In the genomic region with DNA sequence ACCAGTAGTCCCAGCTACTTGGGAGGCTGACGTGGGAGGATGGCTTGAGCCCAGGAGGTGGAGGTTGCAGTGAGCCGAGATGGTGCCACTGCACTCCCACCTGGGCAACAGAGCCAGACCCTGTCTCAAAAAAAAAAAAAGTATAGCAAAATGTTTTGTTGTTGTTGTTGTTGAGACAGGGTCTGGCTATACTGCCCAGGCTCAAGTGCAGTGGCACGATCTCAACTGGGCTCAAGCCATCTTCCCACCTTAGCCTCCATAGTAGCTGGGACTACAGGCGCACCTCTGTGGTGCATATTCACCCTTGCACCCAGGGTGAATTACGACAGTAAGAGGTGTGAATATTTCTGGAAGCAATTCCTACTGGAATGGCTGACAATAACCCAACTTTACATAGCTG, we compare ENCODE assay signal across 29 cellular contexts.
"Had no signal": no experiment of that assay in that cellular context is flagged by ENCODE, and none has a peak within 500 bp of the region (broad histone marks: within the 10 kb centered on the region; RNA-seq: fewer than 3 reads in every experiment).

No MANE protein-coding gene starts in this region.

- H3K36me3 Mint-ChIP-seq: stimulated activated effector memory CD8-positive, alpha-beta T cell treated with anti-CD3 and anti-CD28 coated beads, Interleukin-12 subunit alpha, Interleukin-12 subunit beta, amount 100 ng/mL, for 72 hours; stimulated activated memory B cell treated with anti-CD40 and anti-IgM and Interleukin-4, amounts not matched to agents 10 μg/mL and 1 μg/mL and 100 μg/mL, for 72 hours; type B pancreatic cell had no signal

- ATAC-seq: stimulated activated effector memory CD8-positive, alpha-beta T cell treated with anti-CD3 and anti-CD28 coated beads, Interleukin-12 subunit alpha, Interleukin-12 subunit beta, amount 100 ng/mL, for 72 hours; stimulated activated memory B cell treated with anti-CD40 and anti-IgM and Interleukin-4, amounts not matched to agents 10 μg/mL and 1 μg/mL and 100 μg/mL, for 72 hours; stimulated activated naive B cell treated with anti-CD40 and anti-IgM and Interleukin-4, amounts not matched to agents 10 μg/mL and 1 μg/mL and 100 μg/mL, for 72 hours; stimulated activated naive CD8-positive, alpha-beta T cell treated with anti-CD3 and anti-CD28 coated beads, Interleukin-15, amount 100 ng/mL, for 72 hours; stimulated activated naive CD8-positive, alpha-beta T cell treated with anti-CD3 and anti-CD28 coated beads, Interleukin-15, Interleukin-2, amounts not matched to agents 100 U/mL and 50 U/mL, for 24 hours; upper lobe of right lung had no signal

- H3K27ac Mint-ChIP-seq: stimulated activated effector memory CD8-positive, alpha-beta T cell treated with anti-CD3 and anti-CD28 coated beads, Interleukin-12 subunit alpha, Interleukin-12 subunit beta, amount 100 ng/mL, for 72 hours; stimulated activated memory B cell treated with anti-CD40 and anti-IgM and Interleukin-4, amounts not matched to agents 10 μg/mL and 1 μg/mL and 100 μg/mL, for 72 hours; stimulated activated naive B cell treated with anti-CD40 and anti-IgM and Interleukin-4, amounts not matched to agents 10 μg/mL and 1 μg/mL and 100 μg/mL, for 72 hours; stimulated activated naive CD8-positive, alpha-beta T cell treated with anti-CD3 and anti-CD28 coated beads, Interleukin-15, amount 100 ng/mL, for 72 hours; stimulated activated naive CD8-positive, alpha-beta T cell treated with anti-CD3 and anti-CD28 coated beads, Interleukin-15, Interleukin-2, amounts not matched to agents 100 ng/mL and 50 ng/mL, for 24 hours; type B pancreatic cell had no signal

- H3K9me3 ChIP-seq: stomach, suprapubic skin, testis, thoracic aorta, thyroid gland, tibial artery, transverse colon, upper lobe of left lung, upper lobe of right lung, uterus, vagina had no signal

- H3K27ac ChIP-seq: stomach, suprapubic skin, testis, thoracic aorta, thyroid gland, tibial artery, tibial nerve, transverse colon, upper lobe of left lung, upper lobe of right lung, uterus, vagina had no signal

- H3K36me3 ChIP-seq: stomach, suprapubic skin, thoracic aorta, thyroid gland, tibial artery, tibial nerve, transverse colon, upper lobe of left lung, upper lobe of right lung, uterus, vagina had no signal

- H3K9me3 Mint-ChIP-seq: stimulated activated effector memory CD8-positive, alpha-beta T cell treated with anti-CD3 and anti-CD28 coated beads, Interleukin-12 subunit alpha, Interleukin-12 subunit beta, amount 100 ng/mL, for 72 hours; stimulated activated memory B cell treated with anti-CD40 and anti-IgM and Interleukin-4, amounts not matched to agents 10 μg/mL and 1 μg/mL and 100 μg/mL, for 72 hours; stimulated activated naive B cell treated with anti-CD40 and anti-IgM and Interleukin-4, amounts not matched to agents 10 μg/mL and 1 μg/mL and 100 μg/mL, for 72 hours; stimulated activated naive CD8-positive, alpha-beta T cell treated with anti-CD3 and anti-CD28 coated beads, Interleukin-15, amount 100 ng/mL, for 72 hours; type B pancreatic cell had no signal

- H3K27me3 Mint-ChIP-seq: stimulated activated memory B cell treated with anti-CD40 and anti-IgM and Interleukin-4, amounts not matched to agents 10 μg/mL and 1 μg/mL and 100 μg/mL, for 72 hours had no signal

- H3K4me3 Mint-ChIP-seq: stimulated activated effector memory CD8-positive, alpha-beta T cell treated with anti-CD3 and anti-CD28 coated beads, Interleukin-12 subunit alpha, Interleukin-12 subunit beta, amount 100 ng/mL, for 72 hours; stimulated activated memory B cell treated with anti-CD40 and anti-IgM and Interleukin-4, amounts not matched to agents 10 μg/mL and 1 μg/mL and 100 μg/mL, for 72 hours; stimulated activated naive B cell treated with anti-CD40 and anti-IgM and Interleukin-4, amounts not matched to agents 10 μg/mL and 1 μg/mL and 100 μg/mL, for 72 hours; stimulated activated naive CD8-positive, alpha-beta T cell treated with anti-CD3 and anti-CD28 coated beads, Interleukin-15, Interleukin-2, amounts not matched to agents 100 ng/mL and 50 ng/mL, for 24 hours; type B pancreatic cell had no signal

- H3K27me3 ChIP-seq: suprapubic skin, testis, thyroid gland, tibial artery, transverse colon, upper lobe of left lung, upper lobe of right lung, uterus, vagina had no signal

- H3K4me3 ChIP-seq: stomach, suprapubic skin, testis, thoracic aorta, thyroid gland, tibial artery, tibial nerve, transverse colon, upper lobe of left lung, upper lobe of right lung, uterus, vagina had no signal

- H3K4me1 ChIP-seq: upper lobe of right lung, uterus had no signal

- DNase-seq: stimulated activated CD4-positive, alpha-beta T cell treated with anti-CD3 and anti-CD28 coated beads, Interleukin-2, amount 100 ng/mL, for 48 hours; stimulated activated CD4-positive, alpha-beta T cell treated with anti-CD3 and anti-CD28 coated beads, Interleukin-4, amount 100 ng/mL, for 1 hour; stimulated activated CD4-positive, alpha-beta T cell treated with anti-CD3 and anti-CD28 coated beads, Interleukin-4, amount 100 ng/mL, for 24 hours; stimulated activated CD4-positive, alpha-beta T cell treated with anti-CD3 and anti-CD28 coated beads, Interleukin-4, amount 100 ng/mL, for 4 hours; stimulated activated CD8-positive, alpha-beta memory T cell treated with anti-CD3 and anti-CD28 coated beads, Interleukin-4, amount 100 ng/mL, for 48 hours; stimulated activated naive B cell treated with anti-CD40 and anti-IgM and Interleukin-4, amounts not matched to agents 10 μg/mL and 1 μg/mL and 100 μg/mL, for 72 hours; stimulated activated naive CD4-positive, alpha-beta T cell; stimulated activated naive CD4-positive, alpha-beta T cell treated with Interleukin-2 at 50 U/mL for 16 hours; stimulated activated naive CD8-positive, alpha-beta T cell treated with anti-CD3 and anti-CD28 coated beads, Interleukin-15, amount 100 ng/mL, for 72 hours; stimulated activated naive CD8-positive, alpha-beta T cell treated with anti-CD3 and anti-CD28 coated beads, Interleukin-15, Interleukin-2, amounts not matched to agents 100 U/mL and 50 U/mL, for 24 hours; stomach; substantia nigra; testis; thyroid gland; tibial artery; transverse colon; trophoblast cell; upper lobe of left lung; upper lobe of right lung; uterus had no signal

- FAIRE-seq: urothelium cell line had no signal
